Comparison of ENCODE assay signal across 1 cellular context in genomic region chr2:42939411-42940206, GRCh38.
TF ChIP-seq lines count a peak whose summit lies in the region.

No MANE protein-coding gene starts in this region.

TF ChIP-seq in HepG2, 621 proteins besides CTCF, POLR2A, EP300 and RAD21 (continued from another document and continues in another):
- no peak for TF ChIP-seq ZNF101 (CRISPR knock-in tag; IDR thresholded peaks at IDR 0.05; ENCODE audit: borderline replicate concordance, low read depth)
- no peak for TF ChIP-seq PCBP1 (IDR thresholded peaks at IDR 0.05; ENCODE audit: borderline replicate concordance, low read depth, low read length)
- TF ChIP-seq THRA (CRISPR knock-in tag; IDR thresholded peaks at IDR 0.05; ENCODE audit: borderline replicate concordance), result no peak
- no peak for TF ChIP-seq MTF2 (CRISPR knock-in tag; IDR thresholded peaks at IDR 0.05; ENCODE audit: borderline replicate concordance)
- TF ChIP-seq BORCS8-MEF2B (CRISPR knock-in tag; IDR thresholded peaks at IDR 0.05), result no peak
- 0 out of 2 replicates have a peak, but pooled peaks have one; percentile 10 for TF ChIP-seq HCFC1 (IDR thresholded peaks at IDR 0.05; ENCODE audit: low read depth, low read length)
- TF ChIP-seq ZNF574 (CRISPR knock-in tag; IDR thresholded peaks at IDR 0.05), result 0 out of 2 replicates have a peak, but pooled peaks have one; percentile 40
- TF ChIP-seq ZNF280D (CRISPR knock-in tag; IDR thresholded peaks at IDR 0.05), result no peak
- no peak for TF ChIP-seq MZF1 (CRISPR knock-in tag; IDR thresholded peaks at IDR 0.05; ENCODE audit: borderline replicate concordance)
- TF ChIP-seq MAFK (conservative IDR thresholded peaks at IDR 0.05 in 1 of 2, IDR thresholded peaks at IDR 0.05 in 1 of 2; ENCODE audit: low read length in 2 of 2), result no peak
- TF ChIP-seq HNF4A (CRISPR knock-in tag; IDR thresholded peaks at IDR 0.05), result peak; percentile 38
- TF ChIP-seq ZNF883 (CRISPR knock-in tag; IDR thresholded peaks at IDR 0.05; ENCODE audit: not compliant biosample characterization), result no peak
- no peak for TF ChIP-seq SALL2 (CRISPR knock-in tag; IDR thresholded peaks at IDR 0.05)
- TF ChIP-seq ZNF569 (CRISPR knock-in tag; IDR thresholded peaks at IDR 0.05; ENCODE audit: borderline replicate concordance), result no peak
- no peak for TF ChIP-seq SNAPC4 (CRISPR knock-in tag; IDR thresholded peaks at IDR 0.05)
- TF ChIP-seq GABPA (IDR thresholded peaks at IDR 0.05; ENCODE audit: low read depth, low read length), result no peak
- TF ChIP-seq GABPA (CRISPR knock-in tag; IDR thresholded peaks at IDR 0.05; ENCODE audit: low read depth), result peak; percentile 20; the same call in 1 of the 2 replicates
- TF ChIP-seq JUNB (CRISPR knock-in tag; IDR thresholded peaks at IDR 0.05; ENCODE audit: borderline replicate concordance), result no peak
- TF ChIP-seq YEATS4 (CRISPR knock-in tag; IDR thresholded peaks at IDR 0.05; ENCODE audit: borderline replicate concordance), result 0 out of 2 replicates have a peak, but pooled peaks have one; percentile 34
- TF ChIP-seq MEIS2 (CRISPR knock-in tag; IDR thresholded peaks at IDR 0.05), result no peak
- no peak for TF ChIP-seq ZKSCAN8 (CRISPR knock-in tag; IDR thresholded peaks at IDR 0.05; ENCODE audit: borderline replicate concordance)
- no peak for TF ChIP-seq SUZ12 (IDR thresholded peaks at IDR 0.05; ENCODE audit: low read depth, low read length)
- no peak for TF ChIP-seq HMGXB4 (CRISPR knock-in tag; IDR thresholded peaks at IDR 0.05; ENCODE audit: borderline replicate concordance in 1 of 2, low read depth in 1 of 2)
- TF ChIP-seq ZBED4 (CRISPR knock-in tag; IDR thresholded peaks at IDR 0.05; ENCODE audit: borderline replicate concordance), result no peak
- TF ChIP-seq SRF (IDR thresholded peaks at IDR 0.05; ENCODE audit: low read depth, low read length), result 0 out of 2 replicates have a peak, but pooled peaks have one; percentile 6
- TF ChIP-seq HDAC2 (CRISPR knock-in tag; IDR thresholded peaks at IDR 0.05), result no peak
- no peak for TF ChIP-seq ZBTB8A (CRISPR knock-in tag; IDR thresholded peaks at IDR 0.05; ENCODE audit: borderline replicate concordance, low read depth)
- TF ChIP-seq ZMAT5 (CRISPR knock-in tag; IDR thresholded peaks at IDR 0.05; ENCODE audit: borderline replicate concordance, low read depth), result no peak
- no peak for TF ChIP-seq ZNF496 (CRISPR knock-in tag; IDR thresholded peaks at IDR 0.05; ENCODE audit: insufficient replicate concordance)
- TF ChIP-seq THAP11 (CRISPR knock-in tag; IDR thresholded peaks at IDR 0.05), result peak; percentile 66
- TF ChIP-seq RFX3 (CRISPR knock-in tag; IDR thresholded peaks at IDR 0.05), result no peak
- TF ChIP-seq USF2 (IDR thresholded peaks at IDR 0.05; ENCODE audit: low read depth, low read length), result no peak
- TF ChIP-seq USF2 (CRISPR knock-in tag; IDR thresholded peaks at IDR 0.05; ENCODE audit: borderline replicate concordance), result peak; percentile 66; the same call in 1 of the 2 replicates
- TF ChIP-seq ZSCAN25 (CRISPR knock-in tag; IDR thresholded peaks at IDR 0.05), result no peak
- TF ChIP-seq ZUFSP (CRISPR knock-in tag; IDR thresholded peaks at IDR 0.05; ENCODE audit: borderline replicate concordance), result no peak
